9 cellular contexts compared by ENCODE assay signal in the genomic region with DNA sequence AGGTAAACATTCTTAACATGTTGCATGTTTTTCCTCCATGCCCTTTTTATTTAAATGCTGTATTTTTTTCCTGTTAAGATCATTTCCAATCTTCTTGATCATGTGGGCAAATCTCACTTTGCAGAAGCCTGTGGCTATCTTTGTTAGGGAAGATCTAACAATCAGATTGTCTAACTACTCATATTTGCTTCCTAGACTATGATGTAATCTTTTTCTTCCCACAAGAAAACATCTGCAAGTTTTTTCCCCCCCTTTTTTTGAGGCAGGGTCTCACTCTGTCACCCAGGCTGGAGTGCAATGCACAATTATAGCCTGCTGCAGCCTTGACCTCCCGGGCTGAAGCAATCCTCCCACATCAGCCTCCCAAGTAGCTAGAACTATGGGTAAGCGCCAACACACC. TPM values are rescaled to one million over a fixed set of nuclear protein-coding genes. Genes with fewer than 3 reads are reported as not detected.
"Had no signal": no experiment of that assay in that cellular context is flagged by ENCODE, and none has a peak within 500 bp of the region (broad histone marks: within the 10 kb centered on the region; RNA-seq: fewer than 3 reads in every experiment).

No MANE protein-coding gene starts in this region.

- ATAC-seq: GM23338 had no signal

- H2AFZ ChIP-seq: GM23338 had no signal

- H3K4me3 ChIP-seq: GM23338 had no signal

- H3K4me2 ChIP-seq: GM23338 had no signal

- DNase-seq: H9, HCEC 1CT, HFFc6, KBM-7 had no signal

- H3K27ac ChIP-seq: HL-60 had no signal

- FAIRE-seq: H1, H54 had no signal

RNA-seq across cellular contexts. Expression of a gene that starts 15.0 kb away (rescaled TPM):
- total RNA-seq: GM23338, H1, H9, HFFc6, IMR-90 had no signal
- polyA plus RNA-seq: H1, IMR-90 had no signal
